19 cellular contexts compared by ENCODE assay signal in the genomic region with DNA sequence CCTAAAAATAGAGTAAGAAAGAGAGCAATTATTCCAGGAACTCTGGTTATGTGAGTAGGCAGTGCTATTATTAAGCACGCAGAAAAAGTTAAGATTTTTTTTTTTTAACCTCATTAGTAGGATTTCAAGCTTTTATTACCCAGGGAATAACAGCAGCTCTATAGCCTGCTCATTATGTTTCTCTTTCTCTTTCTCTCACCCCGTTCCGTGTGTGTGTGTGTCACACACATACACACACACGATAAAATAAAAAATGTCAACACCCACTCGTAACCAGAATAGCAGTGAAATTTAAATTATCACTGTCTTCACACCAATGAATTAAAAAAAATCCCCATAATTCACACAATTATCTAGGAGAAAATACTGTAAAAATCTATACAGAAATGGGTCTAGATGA. TPM values are rescaled to one million over a fixed set of nuclear protein-coding genes. Genes with fewer than 3 reads are reported as not detected.
DNase-seq lines count a peak whose midpoint lies in the region; ATAC-seq and TF ChIP-seq lines count a peak whose summit lies in the region.
"Had no signal": no experiment of that assay in that cellular context is flagged by ENCODE, and none has a peak within 500 bp of the region (broad histone marks: within the 10 kb centered on the region; RNA-seq: fewer than 3 reads in every experiment).

No MANE protein-coding gene starts in this region.

- peaks cover 18% of the 10 kb centered on the region for H3K27me3 Mint-ChIP-seq in activated T-cell treated with anti-CD3 and anti-CD28 coated beads, Interleukin-2, amount 50 U/mL, for 72 hours (ENCODE audit: low read depth)
- peaks cover 7% of the 10 kb centered on the region for H3K27me3 Mint-ChIP-seq in activated T-cell treated with anti-CD3 and anti-CD28 coated beads, Interleukin-2, amount 50 U/mL, for 4 hours (ENCODE audit: low read depth)
- H3K27me3 Mint-ChIP-seq in immature natural killer cell (ENCODE audit: low read depth in 3 of 3) = peaks cover 0 to 10% (median 1%) of the 10 kb centered on the region in 3 donors

- H3K4me1 Mint-ChIP-seq in activated T-cell treated with anti-CD3 and anti-CD28 coated beads, Interleukin-2, amount 50 U/mL, for 72 hours (ENCODE audit: low read depth) = no peaks in the 10 kb centered on the region
- no peaks in the 10 kb centered on the region for H3K4me1 Mint-ChIP-seq in activated T-cell treated with anti-CD3 and anti-CD28 coated beads, Interleukin-2, amount 50 U/mL, for 4 hours (ENCODE audit: low read depth)
- H3K4me1 Mint-ChIP-seq in immature natural killer cell = no peaks in the 10 kb centered on the region
- H3K4me1 Mint-ChIP-seq: IgD-negative memory B cell had no signal

- DNase-seq in activated T-cell treated with anti-CD3 and anti-CD28 coated beads, Interleukin-2, amount 50 U/mL, for 72 hours = no peak
- DNase-seq in activated T-cell treated with anti-CD3 and anti-CD28 coated beads, Interleukin-2, amount 50 U/mL, for 4 hours = no peak
- DNase-seq in psoas muscle = no peak
- DNase-seq in uterus = no peak
- DNase-seq in SJCRH30 = no peak
- no peak for DNase-seq in immature natural killer cell
- DNase-seq: AML-193; Caco-2; CD4-positive, alpha-beta T cell; H7; HFFc6 had no signal

- no peak for TF ChIP-seq POLR2A in uterus (IDR thresholded peaks at IDR 0.05)

- H3K4me3 ChIP-seq in psoas muscle = peak overlapping the region; percentile 53
- no peak overlapping the region for H3K4me3 ChIP-seq in skeletal muscle tissue (ENCODE audit: low read length in 3 of 3)
- no peak overlapping the region for H3K4me3 ChIP-seq in uterus
- H3K4me3 ChIP-seq in SJCRH30 = no peak overlapping the region
- H3K4me3 ChIP-seq: A549 had no signal

- peak overlapping the region in 1 of 3 donors; percentile 36 for H3K9ac ChIP-seq in skeletal muscle tissue (ENCODE audit: low read depth in 1 of 3, low read length in 3 of 3)

- H3K27me3 ChIP-seq in psoas muscle (ENCODE audit: insufficient read depth in 3 of 3, low read length in 2 of 3) = no peaks in the 10 kb centered on the region
- no peaks in the 10 kb centered on the region for H3K27me3 ChIP-seq in skeletal muscle tissue (ENCODE audit: control insufficient read depth in 3 of 3, insufficient read depth in 3 of 3, low read length in 3 of 3)
- no peaks in the 10 kb centered on the region for H3K27me3 ChIP-seq in uterus
- H3K27me3 ChIP-seq in SJCRH30 = no peaks in the 10 kb centered on the region

- no peaks in the 10 kb centered on the region for H3K36me3 Mint-ChIP-seq in activated T-cell treated with anti-CD3 and anti-CD28 coated beads, Interleukin-2, amount 50 U/mL, for 72 hours (ENCODE audit: insufficient read depth in 2 of 2)
- H3K36me3 Mint-ChIP-seq in activated T-cell treated with anti-CD3 and anti-CD28 coated beads, Interleukin-2, amount 50 U/mL, for 4 hours (ENCODE audit: insufficient read depth) = no peaks in the 10 kb centered on the region
- peaks cover 0 to 4% (median 0%) of the 10 kb centered on the region in 3 donors for H3K36me3 Mint-ChIP-seq in immature natural killer cell
- H3K36me3 Mint-ChIP-seq: IgD-negative memory B cell had no signal

- H3K9me3 Mint-ChIP-seq in activated T-cell treated with anti-CD3 and anti-CD28 coated beads, Interleukin-2, amount 50 U/mL, for 72 hours = no peaks in the 10 kb centered on the region
- H3K9me3 Mint-ChIP-seq in activated T-cell treated with anti-CD3 and anti-CD28 coated beads, Interleukin-2, amount 50 U/mL, for 4 hours = no peaks in the 10 kb centered on the region
- H3K9me3 Mint-ChIP-seq in immature natural killer cell = peaks cover 0 to 1% (median 0%) of the 10 kb centered on the region in 6 donors
- H3K9me3 Mint-ChIP-seq: CD4-positive, alpha-beta T cell; HFFc6; IgD-negative memory B cell had no signal

- H3K27ac Mint-ChIP-seq in activated T-cell treated with anti-CD3 and anti-CD28 coated beads, Interleukin-2, amount 50 U/mL, for 72 hours = peak overlapping the region; percentile 27
- peak overlapping the region in 1 of 6 donors; percentile 22 for H3K27ac Mint-ChIP-seq in immature natural killer cell
- H3K27ac Mint-ChIP-seq: CD4-positive, alpha-beta T cell; HFFc6; IgD-negative memory B cell had no signal

- WGBS in psoas muscle, 3 donors = 19 to 45% (median 28%) methylated on average over 5 of the region's 5 CpGs

- H3K9me3 ChIP-seq in psoas muscle = no peaks in the 10 kb centered on the region
- H3K9me3 ChIP-seq in skeletal muscle tissue (ENCODE audit: control insufficient read depth in 3 of 3, low read length in 3 of 3) = no peaks in the 10 kb centered on the region
- H3K9me3 ChIP-seq in uterus = no peaks in the 10 kb centered on the region
- no peaks in the 10 kb centered on the region for H3K9me3 ChIP-seq in SJCRH30 (replicated peaks)
- H3K9me3 ChIP-seq: A549, Caco-2 had no signal

- H3K4me3 Mint-ChIP-seq in activated T-cell treated with anti-CD3 and anti-CD28 coated beads, Interleukin-2, amount 50 U/mL, for 72 hours = no peak overlapping the region
- H3K4me3 Mint-ChIP-seq in activated T-cell treated with anti-CD3 and anti-CD28 coated beads, Interleukin-2, amount 50 U/mL, for 4 hours = no peak overlapping the region
- no peak overlapping the region for H3K4me3 Mint-ChIP-seq in immature natural killer cell
- H3K4me3 Mint-ChIP-seq: CD4-positive, alpha-beta T cell; HFFc6; IgD-negative memory B cell had no signal

- peaks cover 23% of the 10 kb centered on the region for H3K4me1 ChIP-seq in psoas muscle
- peaks cover 4 to 17% (median 11%) of the 10 kb centered on the region in 3 donors for H3K4me1 ChIP-seq in skeletal muscle tissue (ENCODE audit: control insufficient read depth in 3 of 3, insufficient read depth in 3 of 3, low read length in 3 of 3)
- H3K4me1 ChIP-seq in uterus = peaks cover 0 to 6% of the 10 kb centered on the region in 2 donors
- H3K4me1 ChIP-seq in SJCRH30 = no peaks in the 10 kb centered on the region
- H3K4me1 ChIP-seq: A549 had no signal

- intact Hi-C loops in psoas muscle (cut with DNase I) (no loop called here), uterus (cut with DNase I; ENCODE audit: low total_unique reads) (no loop called here)

- H3K27ac ChIP-seq in psoas muscle = peak overlapping the region; percentile 71
- peak overlapping the region; percentile 4 for H3K27ac ChIP-seq in skeletal muscle tissue (ENCODE audit: low read depth, low read length)
- no peak overlapping the region for H3K27ac ChIP-seq in uterus
- no peak overlapping the region for H3K27ac ChIP-seq in SJCRH30
- H3K27ac ChIP-seq: 22Rv1, A549, C4-2B had no signal

- TF ChIP-seq CTCF in psoas muscle (IDR thresholded peaks at IDR 0.05) (no peak), uterus (IDR thresholded peaks at IDR 0.05) (no peak)

- ATAC-seq in activated T-cell treated with anti-CD3 and anti-CD28 coated beads, Interleukin-2, amount 50 U/mL, for 72 hours (replicated peaks in 1 of 2) = no peak
- ATAC-seq in activated T-cell treated with anti-CD3 and anti-CD28 coated beads, Interleukin-2, amount 50 U/mL, for 4 hours = no peak
- peak in 3 of 4 donors; percentile 35 to 62 (median 54) for ATAC-seq in psoas muscle
- ATAC-seq: A549, HCT116, HepG2 had no signal

- H3K36me3 ChIP-seq in psoas muscle (ENCODE audit: insufficient read depth in 1 of 2, low read depth in 1 of 2) (peaks cover 0 to 2% of the 10 kb centered on the region in 2 donors), skeletal muscle tissue (ENCODE audit: control insufficient read depth in 3 of 3, insufficient read depth in 3 of 3, low read length in 3 of 3) (peaks cover 0 to 6% (median 0%) of the 10 kb centered on the region in 3 donors), uterus (no peaks in the 10 kb centered on the region), SJCRH30 (no peaks in the 10 kb centered on the region)

RNA-seq across cellular contexts. Expression of gene GADL1, which starts 30.3 kb away (rescaled TPM):
- not detected for total RNA-seq in activated T-cell treated with anti-CD3 and anti-CD28 coated beads, Interleukin-2, amount 50 U/mL, for 72 hours
- total RNA-seq in activated T-cell treated with anti-CD3 and anti-CD28 coated beads, Interleukin-2, amount 50 U/mL, for 4 hours = not detected
- total RNA-seq in psoas muscle (1 to 10 TPM in 3 of 4 donors, under 1 TPM in 1; 0.96 to 5.6 (median 1.5) TPM), skeletal muscle tissue (25.1 TPM), uterus (1 to 10 TPM in 1 of 4 donors, not detected in 3; 1.1 TPM)
- polyA plus RNA-seq in psoas muscle (1 to 10 TPM in 2 of 3 donors, under 1 TPM in 1; 0.89 to 4.0 (median 1.5) TPM), immature natural killer cell (not detected)
- 0.08 TPM in 2 replicates for total RNA-seq in SJCRH30 (2014; rRNA removed; shearing (Covaris generic))
- total RNA-seq: CD4-positive, alpha-beta T cell; H7; HepG2; HFFc6 had no signal
- polyA plus RNA-seq: A549, BJ, HepG2, IgD-negative memory B cell had no signal

Comparison
In these comparisons a context has a peak if more than half of its experiments do, and no peak if none do; other contexts are left out.
1. ATAC-seq: peak in psoas muscle (3 of 4); none in activated T-cell treated with anti-CD3 and anti-CD28 coated beads, Interleukin-2, amount 50 U/mL, for 72 hours (0 of 2) and activated T-cell treated with anti-CD3 and anti-CD28 coated beads, Interleukin-2, amount 50 U/mL, for 4 hours (0 of 2).
2. H3K27ac ChIP-seq: peak in psoas muscle (single experiment) and skeletal muscle tissue (single experiment); none in uterus (0 of 2) and SJCRH30 (single experiment).